Comparison of ENCODE assay signal across 24 cellular contexts in genomic region chr2:238409341-238410200, GRCh38. TPM values are rescaled to one million over a fixed set of nuclear protein-coding genes. Genes with fewer than 3 reads are reported as not detected.
DNase-seq lines count a peak whose midpoint lies in the region; ATAC-seq and TF ChIP-seq lines count a peak whose summit lies in the region.
"Had no signal": no experiment of that assay in that cellular context is flagged by ENCODE, and none has a peak within 500 bp of the region (broad histone marks: within the 10 kb centered on the region; RNA-seq: fewer than 3 reads in every experiment).

No MANE protein-coding gene starts in this region.

- H3K27me3 ChIP-seq in ascending aorta: no peaks in the 10 kb centered on the region
- H3K27me3 ChIP-seq: MG63, SJCRH30 had no signal

- DNase-seq in ascending aorta (ENCODE audit: low spot score in 2 of 2): no peak
- DNase-seq in iris pigment epithelial cell (ENCODE audit: low read depth): peak; percentile 57
- DNase-seq in sciatic nerve (ENCODE audit: low spot score): no peak
- no peak for DNase-seq in activated naive CD4-positive, alpha-beta T cell (lab: John Stamatoyannopoulos, UW)
- DNase-seq in GM10248 (ENCODE audit: extremely low spot score): no peak
- no peak for DNase-seq in stimulated activated CD4-positive, alpha-beta T cell treated with anti-CD3 and anti-CD28 coated beads, Interleukin-4, amount 100 ng/mL, for 4 hours
- DNase-seq in iPS-NIHi11 (ENCODE audit: low spot score): no peak
- DNase-seq: C1 segment of cervical spinal cord; CD4-positive, alpha-beta memory T cell; COR-L47; DMS53; GF-D8; H9; IMR-90; KG1; NCI-H1105 treated with DMSO at 0.1 percent for 48 hours; NCI-H146; NCI-H1930; NCI-H2107; NCI-H524; NCI-H774; SJCRH30 had no signal

- H3K36me3 ChIP-seq in ascending aorta: no peaks in the 10 kb centered on the region
- H3K36me3 ChIP-seq: MG63, SJCRH30 had no signal

- POLR2A ChIA-PET in GM10248 (lab: Yijun Ruan, JAX): no interaction called here

- no peaks in the 10 kb centered on the region for H3K9me3 ChIP-seq in ascending aorta
- H3K9me3 ChIP-seq: MG63, SJCRH30 had no signal

- CTCF ChIA-PET in GM10248 (lab: Yijun Ruan, JAX): interaction anchor here (1.5 kb wide), 1 partner anchor 375 kb away, joined by 3 read pairs; no protein-coding TSS in a partner anchor

- no peak for TF ChIP-seq CTCF in ascending aorta (IDR thresholded peaks at IDR 0.05)
- no peak for TF ChIP-seq CTCF in GM10248 (IDR thresholded peaks at IDR 0.05; ENCODE audit: control extremely low read depth, extremely low read depth, low read depth, missing control alignments)

- ATAC-seq in sciatic nerve: peak; percentile 85
- ATAC-seq: SK-N-SH treated with all-trans-retinoic acid at 6 μM for 48 hours had no signal

- intact Hi-C loops in ascending aorta (cut with DNase I): loop anchor here (2.0 kb wide), 1 partner anchor 39 kb away; no protein-coding TSS in a partner anchor
- intact Hi-C loops in sciatic nerve (cut with DNase I): loop anchor here (2.0 kb wide), 1 partner anchor 31 kb away; no protein-coding TSS in a partner anchor

- H3K4me3 ChIP-seq in ascending aorta: peak overlapping the region in 1 of 2 donors; percentile 44
- H3K4me3 ChIP-seq: MG63, SJCRH30 had no signal

- peak overlapping the region; percentile 50 to 70 for H3K27ac ChIP-seq in ascending aorta
- H3K27ac ChIP-seq: SJCRH30 had no signal

- peaks cover 0 to 13% of the 10 kb centered on the region in 2 donors for H3K4me1 ChIP-seq in ascending aorta
- H3K4me1 ChIP-seq: SJCRH30 had no signal

RNA-seq across cellular contexts. Expression of gene ASB1, which starts 17.2 kb away (rescaled TPM):
- total RNA-seq in ascending aorta (32.5 TPM), sciatic nerve (38.1 TPM)
